ENCODE assay signal across 7 cellular contexts in the genomic region with DNA sequence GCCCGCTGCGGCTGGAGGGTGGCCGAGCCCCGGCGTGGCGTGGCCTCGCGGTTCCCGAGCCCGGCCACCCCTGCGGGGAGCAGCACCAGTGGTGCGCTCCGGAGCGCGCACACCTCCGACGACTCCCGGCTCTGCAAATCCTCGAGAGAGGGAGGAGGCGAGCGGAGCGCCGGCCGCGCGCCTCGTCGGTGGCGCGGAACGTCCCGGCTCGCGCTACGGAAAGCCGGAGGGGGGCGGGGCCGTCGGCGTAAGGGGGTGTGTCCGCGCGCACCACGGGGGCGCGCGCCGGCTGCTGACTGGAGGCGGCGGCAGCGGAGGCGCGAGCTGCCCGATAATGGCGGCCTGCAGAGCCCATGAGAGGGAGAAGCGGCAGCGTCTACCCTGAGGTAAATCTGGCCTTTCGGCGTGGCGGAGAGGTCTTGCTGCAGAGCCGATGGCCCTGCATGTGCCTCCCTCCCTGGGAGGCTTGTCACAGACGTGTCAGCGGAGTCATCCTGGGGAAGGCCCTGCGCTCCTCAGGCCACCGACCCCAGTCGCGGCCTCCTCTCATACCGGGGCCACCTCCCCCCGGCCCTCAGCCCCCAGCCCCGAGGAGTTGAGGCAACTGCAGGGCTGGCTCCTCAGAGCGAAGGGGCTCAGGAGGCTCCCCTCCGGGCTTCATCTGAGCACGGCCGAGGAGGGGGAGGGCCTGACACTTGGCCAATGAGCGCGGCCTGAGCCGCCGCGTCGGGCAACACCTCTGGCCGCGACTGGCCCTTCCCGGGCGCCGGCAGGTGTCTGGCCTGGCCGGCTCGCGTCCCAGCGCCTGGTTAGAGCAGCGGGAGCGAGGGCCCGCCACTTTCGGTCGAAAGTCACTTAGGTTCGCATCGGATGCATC.
DNase-seq lines count a peak whose midpoint lies in the region; ATAC-seq and TF ChIP-seq lines count a peak whose summit lies in the region.

A gene (plus strand): TSS at position 295 of the 877 bp plus-strand sequence. CDS start 2,485 bp downstream, outside the sequence.

- no peak for TF ChIP-seq CTCF in astrocyte of the cerebellum (IDR thresholded peaks at IDR 0.05; ENCODE audit: low read depth, low read length, missing control alignments)
- no peak for TF ChIP-seq CTCF in retinal pigment epithelial cell (conservative IDR thresholded peaks at IDR 0.05; ENCODE audit: low read depth, low read length)

- in situ Hi-C loops in astrocyte of the cerebellum (cut with HindIII; ENCODE audit: low sequenced_read_pairs), result no loop called here

- H3K4me3 ChIP-seq in astrocyte of the cerebellum (ENCODE audit: low read depth, low read length), result peak within 1 kb of the TSS; percentile 98
- H3K4me3 ChIP-seq in retinal pigment epithelial cell (ENCODE audit: low read length), result peak within 1 kb of the TSS; percentile 96

- ATAC-seq in GM18519 (IDR thresholded peaks at IDR 0.05; ENCODE audit: low FRiP score, unreplicated experiment) (peak; percentile 56), HG03039 (IDR thresholded peaks at IDR 0.05; ENCODE audit: unreplicated experiment) (peak; percentile 70)

- DNase-seq in NCI-H2081 treated with DMSO at 0.1 percent for 48 hours (lab: John Stamatoyannopoulos, UW), result peak; percentile 41
- DNase-seq in T1000 (lab: John Stamatoyannopoulos, UW), result peak; percentile 89
- DNase-seq in astrocyte of the cerebellum (ENCODE audit: low read depth), result peak; percentile 92
- peak; percentile 90 to 92 for DNase-seq in hippocampal formation (lab: John Stamatoyannopoulos, UW)
- peak; percentile 89 for DNase-seq in retinal pigment epithelial cell (ENCODE audit: low read depth)

Comparison
In these comparisons a context has a peak if more than half of its experiments do, and no peak if none do; other contexts are left out.
1. Peak in every context shown above with its lines: DNase-seq, ATAC-seq and H3K4me3 ChIP-seq.
2. DNase-seq: peak in every context shown above with its lines; median percentile 92 in astrocyte of the cerebellum; 91 in hippocampal formation; 89 in T1000; 89 in retinal pigment epithelial cell; 41 in NCI-H2081 treated with DMSO at 0.1 percent for 48 hours.